ENCODE assay signal across 8 cellular contexts in the genomic region with DNA sequence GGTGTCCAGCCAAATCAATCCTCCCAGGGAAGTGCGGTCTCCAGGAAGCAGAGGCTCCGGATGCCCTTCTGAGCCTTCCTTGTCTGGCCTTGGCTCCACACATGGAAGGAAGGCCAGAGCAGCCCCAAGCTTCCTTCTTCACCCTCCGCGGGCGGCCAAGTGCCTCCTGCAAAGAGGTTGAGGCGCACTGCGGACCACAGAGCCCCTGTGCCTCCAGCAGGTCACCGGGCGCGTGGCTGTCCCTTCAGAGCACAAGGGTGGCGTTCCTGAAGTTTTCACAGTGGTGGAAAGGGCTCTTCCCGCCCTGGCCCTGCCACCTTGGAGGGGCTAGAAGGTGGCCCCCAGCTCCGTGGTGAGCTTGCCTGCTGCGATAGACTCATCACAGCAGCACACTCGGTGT.
"Had no signal": no experiment of that assay in that cellular context is flagged by ENCODE, and none has a peak within 500 bp of the region (broad histone marks: within the 10 kb centered on the region; RNA-seq: fewer than 3 reads in every experiment).

No MANE protein-coding gene starts in this region.

- H3K36me3 ChIP-seq: HAP-1 had no signal

- ATAC-seq: HCT116, HepG2 had no signal

- FAIRE-seq: HepG2 had no signal

- H3K9ac ChIP-seq: GM23248 had no signal

- H2AFZ ChIP-seq: GM23248 had no signal

- DNase-seq: GM23248, GOT3, H7, HFFc6 had no signal

- H3K4me1 ChIP-seq: HAP-1 had no signal

- H3K27ac ChIP-seq: GM23248, HL-60 had no signal

- H3K4me3 ChIP-seq: GM23248, HAP-1 had no signal

- H3K9me3 ChIP-seq: HAP-1 had no signal
